Comparison of ENCODE assay signal across 2 cellular contexts in genomic region chr13:73038064-73038463, GRCh38.
TF ChIP-seq lines count a peak whose summit lies in the region.

No MANE protein-coding gene starts in this region.

TF ChIP-seq in GM23338, 12 proteins besides CTCF, POLR2A, EP300 and RAD21 (continued from another document):
- no peak for TF ChIP-seq ETS1 (IDR thresholded peaks at IDR 0.05)

TF ChIP-seq in H1, 55 proteins besides CTCF, POLR2A, EP300 and RAD21 (continued from another document):
- no peak for TF ChIP-seq CHD7 (IDR thresholded peaks at IDR 0.05; ENCODE audit: insufficient replicate concordance, low read length)
- peak; percentile 38 for TF ChIP-seq NANOG (IDR thresholded peaks at IDR 0.05; ENCODE audit: insufficient read depth, low read depth, low read length, poor library complexity, severe bottlenecking)
- TF ChIP-seq CEBPB (IDR thresholded peaks at IDR 0.05; ENCODE audit: low read depth, low read length): no peak
- TF ChIP-seq CBX5 (IDR thresholded peaks at IDR 0.05; ENCODE audit: low read depth, low read length): no peak
- TF ChIP-seq GABPA (IDR thresholded peaks at IDR 0.05; ENCODE audit: borderline replicate concordance, insufficient read depth, low read length): no peak
- no peak for TF ChIP-seq SRF (IDR thresholded peaks at IDR 0.05; ENCODE audit: low read depth, low read length)
- TF ChIP-seq PHF8 (conservative IDR thresholded peaks at IDR 0.05; ENCODE audit: low read depth, low read length): no peak
- no peak for TF ChIP-seq TEAD4 (IDR thresholded peaks at IDR 0.05; ENCODE audit: low read depth, low read length)
- TF ChIP-seq POU5F1 (IDR thresholded peaks at IDR 0.05; ENCODE audit: low read depth, low read length): peak; percentile 22; the same call in 1 of the 2 replicates
